ENCODE assay signal across 26 cellular contexts in genomic region chr15:70058642-70059360, GRCh38. TPM values are rescaled to one million over a fixed set of nuclear protein-coding genes. Genes with fewer than 3 reads are reported as not detected.
DNase-seq lines count a peak whose midpoint lies in the region; ATAC-seq and TF ChIP-seq lines count a peak whose summit lies in the region.
"Had no signal": no experiment of that assay in that cellular context is flagged by ENCODE, and none has a peak within 500 bp of the region (broad histone marks: within the 10 kb centered on the region; RNA-seq: fewer than 3 reads in every experiment).

No MANE protein-coding gene starts in this region.

- peaks cover 0 to 28% (median 18%) of the 10 kb centered on the region in 4 donors for H3K4me1 ChIP-seq in tibial artery

- peaks cover 73 to 81% (median 79%) of the 10 kb centered on the region in 3 donors for H3K36me3 ChIP-seq in tibial artery

- no peak for DNase-seq in activated naive CD4-positive, alpha-beta T cell treated with anti-CD3 and anti-CD28 coated beads, Interleukin-2, amount 50 U/mL, for 72 hours (ENCODE audit: low spot score in 2 of 2)
- DNase-seq in activated naive CD4-positive, alpha-beta T cell (lab: John Stamatoyannopoulos, UW), result no peak
- peak; percentile 0 for DNase-seq in WTC11 (ENCODE audit: low spot score)
- DNase-seq in neural crest cell (ENCODE audit: low read depth, low spot score), result no peak
- peak; percentile 15 to 43 for DNase-seq in tibial artery
- no peak for DNase-seq in G401 (ENCODE audit: low spot score)
- DNase-seq: activated CD4-positive, alpha-beta T cell treated with anti-CD3 and anti-CD28 coated beads for 48 hours; AML-193; H7; hippocampal formation; KBM-7; left cardiac atrium; mammary epithelial cell; NCI-H1092 treated with DMSO at 0.1 percent for 48 hours; NCI-H1694 treated with DMSO at 0.1 percent for 48 hours; NCI-H446 treated with DMSO at 0.1 percent for 48 hours; stimulated activated CD4-positive, alpha-beta T cell treated with anti-CD3 and anti-CD28 coated beads, Interleukin-12 subunit alpha, Interleukin-12 subunit beta, amount 100 ng/mL, for 4 hours; stimulated activated CD4-positive, alpha-beta T cell treated with anti-CD3 and anti-CD28 coated beads, Interleukin-2, amount 100 ng/mL, for 48 hours; substantia nigra; T1000; upper lobe of left lung had no signal

- H3K27me3 Mint-ChIP-seq in WTC11 (ENCODE audit: low read depth) (no peaks in the 10 kb centered on the region), neural crest cell (ENCODE audit: low read depth) (no peaks in the 10 kb centered on the region)

- peaks cover 0 to 25% of the 10 kb centered on the region in 2 donors for H3K36me3 Mint-ChIP-seq in activated naive CD4-positive, alpha-beta T cell treated with anti-CD3 and anti-CD28 coated beads, Interleukin-2, amount 50 U/mL, for 72 hours
- H3K36me3 Mint-ChIP-seq in WTC11 (peaks cover 50% of the 10 kb centered on the region), neural crest cell (ENCODE audit: low read depth) (peaks cover 20% of the 10 kb centered on the region)

- no peaks in the 10 kb centered on the region for H3K9me3 ChIP-seq in tibial artery
- H3K9me3 ChIP-seq: upper lobe of left lung had no signal

- POLR2A ChIA-PET in WTC11 (lab: Charles Lee), result no interaction called here

- TF ChIP-seq CTCF in WTC11 (IDR thresholded peaks at IDR 0.05) (no peak), neural crest cell (conservative IDR thresholded peaks at IDR 0.05) (no peak), tibial artery (IDR thresholded peaks at IDR 0.05) (no peak)

- H3K27ac Mint-ChIP-seq in activated naive CD4-positive, alpha-beta T cell treated with anti-CD3 and anti-CD28 coated beads, Interleukin-2, amount 50 U/mL, for 72 hours, result peak overlapping the region; percentile 46 to 84
- no peak overlapping the region for H3K27ac Mint-ChIP-seq in WTC11
- peak overlapping the region; percentile 43 for H3K27ac Mint-ChIP-seq in neural crest cell (ENCODE audit: unreplicated experiment)

- no peaks in the 10 kb centered on the region for H3K27me3 ChIP-seq in tibial artery
- H3K27me3 ChIP-seq: upper lobe of left lung had no signal

- intact Hi-C loops in tibial artery (cut with DNase I; ENCODE audit: low total_unique reads), result no loop called here

- H3K4me1 Mint-ChIP-seq in WTC11 (no peaks in the 10 kb centered on the region), neural crest cell (peaks cover 36% of the 10 kb centered on the region)

- CTCF ChIA-PET in WTC11 (lab: Charles Lee), result no interaction called here

- H3K27ac ChIP-seq in tibial artery, result no peak overlapping the region
- H3K27ac ChIP-seq: HL-60, upper lobe of left lung had no signal

- no peak overlapping the region for H3K4me3 ChIP-seq in tibial artery
- H3K4me3 ChIP-seq: GM12878, upper lobe of left lung had no signal

- in situ Hi-C loops in G401 (cut with HindIII; ENCODE audit: low sequenced_read_pairs), result no loop called here

- ATAC-seq in activated naive CD4-positive, alpha-beta T cell treated with anti-CD3 and anti-CD28 coated beads, Interleukin-2, amount 50 U/mL, for 72 hours, result no peak
- ATAC-seq in WTC11 (no peak), HG03025 (IDR thresholded peaks at IDR 0.05; ENCODE audit: low FRiP score, unreplicated experiment) (no peak), HG03439 (IDR thresholded peaks at IDR 0.05; ENCODE audit: unreplicated experiment) (no peak)
- ATAC-seq: GM12878, left cardiac atrium, right cardiac atrium had no signal

- H3K9me3 Mint-ChIP-seq in activated naive CD4-positive, alpha-beta T cell treated with anti-CD3 and anti-CD28 coated beads, Interleukin-2, amount 50 U/mL, for 72 hours, result no peaks in the 10 kb centered on the region
- H3K9me3 Mint-ChIP-seq in WTC11 (no peaks in the 10 kb centered on the region), neural crest cell (no peaks in the 10 kb centered on the region)

- H3K4me3 Mint-ChIP-seq in WTC11 (no peak overlapping the region), neural crest cell (no peak overlapping the region)

TF ChIP-seq in WTC11, 78 proteins besides CTCF, POLR2A, EP300 and RAD21:
- TF ChIP-seq JUN (CRISPR knock-in tag; IDR thresholded peaks at IDR 0.05) (no peak), FOXK1 (CRISPR knock-in tag; IDR thresholded peaks at IDR 0.05) (no peak), EMX1 (CRISPR knock-in tag; IDR thresholded peaks at IDR 0.05) (no peak), ESRRA (CRISPR knock-in tag; IDR thresholded peaks at IDR 0.05; ENCODE audit: borderline replicate concordance) (no peak), FOXJ3 (CRISPR knock-in tag; IDR thresholded peaks at IDR 0.05; ENCODE audit: borderline replicate concordance) (no peak), PRDM15 (CRISPR knock-in tag; IDR thresholded peaks at IDR 0.05) (no peak)

RNA-seq across cellular contexts. Expression of gene TLE3, which starts 38.9 kb away (rescaled TPM):
- total RNA-seq in activated naive CD4-positive, alpha-beta T cell treated with anti-CD3 and anti-CD28 coated beads, Interleukin-2, amount 50 U/mL, for 72 hours, result 100 to 1,000 TPM in 1 of 2 donors, 10 to 100 TPM in 1; 82.9 to 171 TPM
- total RNA-seq in WTC11 (2021), result 66.8 to 78.7 TPM (median 68.0 TPM) in 3 replicates
- 81.3 and 89.9 TPM in 2 replicates for total RNA-seq in neural crest cell
- 34.6 and 36.0 TPM in 2 replicates for total RNA-seq in G401 (2014; rRNA removed; shearing (Covaris generic))

Comparison
In these comparisons a context has a peak if more than half of its experiments do, and no peak if none do; other contexts are left out.
1. DNase-seq: peak in WTC11 (single experiment) and tibial artery (2 of 2); none in activated naive CD4-positive, alpha-beta T cell treated with anti-CD3 and anti-CD28 coated beads, Interleukin-2, amount 50 U/mL, for 72 hours (0 of 2), activated naive CD4-positive, alpha-beta T cell (0 of 4), neural crest cell (single experiment) and G401 (single experiment).